ENCODE assay signal across 9 cellular contexts in genomic region chr6:162123797-162124196, GRCh38.
A peak's percentile ranks its signal among the peaks of the same experiment; 100 is the strongest.
DNase-seq lines count a peak whose midpoint lies in the region; ATAC-seq, FAIRE-seq and TF ChIP-seq lines count a peak whose summit lies in the region.
"Had no signal": no experiment of that assay in that cellular context is flagged by ENCODE, and none has a peak within 500 bp of the region (broad histone marks: within the 10 kb centered on the region; RNA-seq: fewer than 3 reads in every experiment).

No MANE protein-coding gene starts in this region.

- in situ Hi-C loops in brain microvascular endothelial cell (cut with HindIII; ENCODE audit: low pct_ligation_motif_present, low sequenced_read_pairs): no loop called here

- WGBS in small intestine, 3 donors: 36 to 56% (median 51%) methylated on average over 3 of the region's 3 CpGs

- no peaks in the 10 kb centered on the region for H3F3A ChIP-seq in MM.1S (ENCODE audit: insufficient read depth, low read length)

- H3K9ac ChIP-seq in MM.1S (ENCODE audit: low read length): no peak overlapping the region
- H3K9ac ChIP-seq: parathyroid adenoma had no signal

- H3K79me2 ChIP-seq in MM.1S (ENCODE audit: low read length): no peaks in the 10 kb centered on the region
- H3K79me2 ChIP-seq: parathyroid adenoma had no signal

- no peak overlapping the region for H3K4me3 ChIP-seq in MM.1S (ENCODE audit: low read length)
- no peak overlapping the region for H3K4me3 ChIP-seq in brain microvascular endothelial cell (ENCODE audit: low read depth, low read length)
- H3K4me3 ChIP-seq in small intestine (ENCODE audit: low read depth in 1 of 2, low read length in 2 of 2): no peak overlapping the region

- ATAC-seq in HG02884 (IDR thresholded peaks at IDR 0.05; ENCODE audit: unreplicated experiment): no peak

- H2AFZ ChIP-seq in MM.1S (ENCODE audit: low read length): no peak overlapping the region
- H2AFZ ChIP-seq: parathyroid adenoma had no signal

- no peaks in the 10 kb centered on the region for H3K4me1 ChIP-seq in MM.1S (ENCODE audit: low read length)
- no peaks in the 10 kb centered on the region for H3K4me1 ChIP-seq in small intestine (ENCODE audit: control insufficient read depth in 2 of 2, insufficient read depth in 1 of 2, low read depth in 1 of 2, low read length in 1 of 2)
- H3K4me1 ChIP-seq: parathyroid adenoma had no signal

- H3K9me3 ChIP-seq in MM.1S (replicated peaks; ENCODE audit: insufficient read depth, low read length) (no peaks in the 10 kb centered on the region), small intestine (ENCODE audit: control insufficient read depth, low read depth) (no peaks in the 10 kb centered on the region)

- TF ChIP-seq CTCF in MM.1S (IDR thresholded peaks at IDR 0.05; ENCODE audit: low read length) (peak; percentile 30), brain microvascular endothelial cell (IDR thresholded peaks at IDR 0.05; ENCODE audit: low read depth, low read length, missing control alignments) (peak; percentile 55)

- no peaks in the 10 kb centered on the region for H3K9me2 ChIP-seq in MM.1S (replicated peaks; ENCODE audit: insufficient read depth, low read length)

- FAIRE-seq in small intestine (lab: Jason Lieb, UNC): no peak

- no peaks in the 10 kb centered on the region for H4K20me1 ChIP-seq in MM.1S (ENCODE audit: insufficient read depth, low read length)

- H3K27me3 ChIP-seq in MM.1S (replicated peaks; ENCODE audit: insufficient read depth, low read length) (no peaks in the 10 kb centered on the region), brain microvascular endothelial cell (replicated peaks) (no peaks in the 10 kb centered on the region), small intestine (ENCODE audit: control insufficient read depth in 2 of 2, insufficient read depth in 2 of 2, low read length in 2 of 2) (no peaks in the 10 kb centered on the region)

- no peak overlapping the region for H3K4me2 ChIP-seq in MM.1S (ENCODE audit: low read depth, low read length)

- no peak overlapping the region for H3K27ac ChIP-seq in MM.1S (ENCODE audit: low read length)
- H3K27ac ChIP-seq in brain microvascular endothelial cell: no peak overlapping the region
- H3K27ac ChIP-seq in small intestine (ENCODE audit: low read depth in 1 of 2, low read length in 1 of 2): no peak overlapping the region
- H3K27ac ChIP-seq: parathyroid adenoma had no signal

- no peaks in the 10 kb centered on the region for H3K36me3 ChIP-seq in MM.1S (replicated peaks; ENCODE audit: insufficient read depth, low read length)
- no peaks in the 10 kb centered on the region for H3K36me3 ChIP-seq in brain microvascular endothelial cell (replicated peaks)
- no peaks in the 10 kb centered on the region for H3K36me3 ChIP-seq in small intestine (ENCODE audit: control insufficient read depth in 2 of 2, insufficient read depth in 2 of 2, low read length in 2 of 2)

- DNase-seq in ELF-1 (ENCODE audit: low read depth, low spot score) (peak; percentile 16), MM.1S (no peak), brain microvascular endothelial cell (no peak), midbrain (lab: John Stamatoyannopoulos, UW) (peak; percentile 9), NCI-H2107 treated with DMSO at 0.1 percent for 48 hours (lab: John Stamatoyannopoulos, UW; ENCODE audit: unreplicated experiment) (no peak), retina (no peak), small intestine (no peak)

Comparison
In these comparisons a context has a peak if more than half of its experiments do, and no peak if none do; other contexts are left out.
1. DNase-seq: peak in ELF-1 (single experiment) and midbrain (single experiment); none in MM.1S (single experiment), brain microvascular endothelial cell (single experiment), NCI-H2107 treated with DMSO at 0.1 percent for 48 hours (single experiment), retina (single experiment) and small intestine (single experiment).